Comparison of ENCODE assay signal across 8 cellular contexts in the genomic region with DNA sequence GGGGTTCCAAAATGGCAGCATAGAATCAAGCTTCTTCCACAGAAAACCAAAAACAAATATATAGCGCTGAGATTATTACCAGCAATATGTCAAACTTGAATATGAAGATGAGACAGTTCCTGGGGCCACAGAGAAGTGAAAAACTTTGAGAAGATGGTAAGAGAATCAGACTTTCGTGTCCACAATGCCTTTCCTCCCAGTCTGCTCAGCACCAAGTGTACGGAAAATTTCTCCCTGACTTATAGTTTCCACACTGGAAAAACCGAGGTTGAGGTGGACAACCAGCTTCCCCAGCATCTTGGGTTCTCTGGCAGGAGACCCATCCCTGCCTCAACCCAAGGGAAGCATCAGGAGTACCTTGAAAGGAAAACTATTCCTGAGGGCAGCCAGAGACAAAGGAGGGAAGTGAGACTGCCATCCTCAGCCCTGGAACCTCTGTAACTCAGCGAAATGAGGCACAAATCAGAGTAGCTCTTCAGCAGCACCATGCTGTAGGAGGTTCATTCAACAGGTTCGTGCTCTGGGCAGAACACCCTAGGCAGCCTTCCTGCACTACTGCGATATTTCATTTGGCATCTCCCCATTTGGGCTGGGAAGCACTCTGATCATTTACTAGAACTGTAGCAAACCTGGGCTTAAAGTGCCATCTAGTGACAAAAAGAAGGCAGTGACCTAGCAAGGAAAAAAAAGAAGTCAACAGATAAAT. TPM values are rescaled to one million over a fixed set of nuclear protein-coding genes. Genes with fewer than 3 reads are reported as not detected.
DNase-seq lines count a peak whose midpoint lies in the region; ATAC-seq and TF ChIP-seq lines count a peak whose summit lies in the region.

No MANE protein-coding gene starts in this region.

- ATAC-seq in HG03439 (IDR thresholded peaks at IDR 0.05; ENCODE audit: unreplicated experiment) (peak; percentile 59), heart right ventricle (peak; percentile 78 to 94 (median 86)), HG03097 (IDR thresholded peaks at IDR 0.05; ENCODE audit: low FRiP score, unreplicated experiment) (no peak)
- ATAC-seq in activated T-cell treated with anti-CD3 and anti-CD28 coated beads, Interleukin-2, amount 50 U/mL, for 72 hours (replicated peaks in 1 of 2) = peak; percentile 56 to 66

- DNase-seq in AG08396 (ENCODE audit: low spot score) (peak; percentile 59), GM12865 (ENCODE audit: low read depth) (peak; percentile 61), NCI-H524 (lab: John Stamatoyannopoulos, UW) (peak; percentile 64), heart right ventricle (peak in 1 of 2 donors; percentile 52), retina (peak; percentile 69)
- peak; percentile 11 to 21 for DNase-seq in activated T-cell treated with anti-CD3 and anti-CD28 coated beads, Interleukin-2, amount 50 U/mL, for 72 hours

- TF ChIP-seq CTCF in GM12865 (IDR thresholded peaks at IDR 0.05; ENCODE audit: insufficient read depth, low read depth, low read length, missing control alignments) = peak; percentile 69
- TF ChIP-seq CTCF in heart right ventricle (IDR thresholded peaks at IDR 0.05) = peak; percentile 57 to 83 (median 80)

- H3K27me3 Mint-ChIP-seq in activated T-cell treated with anti-CD3 and anti-CD28 coated beads, Interleukin-2, amount 50 U/mL, for 72 hours (ENCODE audit: low read depth) = peaks cover 6% of the 10 kb centered on the region

- no peaks in the 10 kb centered on the region for H3K36me3 ChIP-seq in heart right ventricle

- intact Hi-C loops in heart right ventricle (cut with DNase I) = loop anchor here in 8 of 10 donors (5.0 to 10.0 kb wide), 5 partner anchors 50 to 1292 kb away; partner anchors contain the start of gene IPO8 (in 3 of the 8)

- no peaks in the 10 kb centered on the region for H3K4me1 Mint-ChIP-seq in activated T-cell treated with anti-CD3 and anti-CD28 coated beads, Interleukin-2, amount 50 U/mL, for 72 hours (ENCODE audit: low read depth)

- H3K27ac ChIP-seq in heart right ventricle = no peak overlapping the region

- peaks cover 0 to 2% of the 10 kb centered on the region in 2 donors for H3K36me3 Mint-ChIP-seq in activated T-cell treated with anti-CD3 and anti-CD28 coated beads, Interleukin-2, amount 50 U/mL, for 72 hours (ENCODE audit: insufficient read depth in 2 of 2)

- H3K4me3 ChIP-seq in GM12865 (ENCODE audit: low read depth, low read length) (no peak overlapping the region), heart right ventricle (no peak overlapping the region)

- WGBS in heart right ventricle, 2 donors = 54 to 57% methylated on average over 7 of the region's 7 CpGs

- H3K4me3 Mint-ChIP-seq in activated T-cell treated with anti-CD3 and anti-CD28 coated beads, Interleukin-2, amount 50 U/mL, for 72 hours = no peak overlapping the region

- no peaks in the 10 kb centered on the region for H3K9me3 Mint-ChIP-seq in activated T-cell treated with anti-CD3 and anti-CD28 coated beads, Interleukin-2, amount 50 U/mL, for 72 hours

- H3K9me3 ChIP-seq in heart right ventricle = peaks cover 0 to 16% (median 0%) of the 10 kb centered on the region in 11 donors

- H3K27ac Mint-ChIP-seq in activated T-cell treated with anti-CD3 and anti-CD28 coated beads, Interleukin-2, amount 50 U/mL, for 72 hours = no peak overlapping the region

- H3K27me3 ChIP-seq in heart right ventricle = no peaks in the 10 kb centered on the region

- peaks cover 0 to 4% (median 0%) of the 10 kb centered on the region in 9 donors for H3K4me1 ChIP-seq in heart right ventricle

RNA-seq across cellular contexts. Expression of gene CAPRIN2, which starts 52.4 kb away (rescaled TPM):
- 10 to 100 TPM; 22.8 to 24.6 TPM for total RNA-seq in activated T-cell treated with anti-CD3 and anti-CD28 coated beads, Interleukin-2, amount 50 U/mL, for 72 hours
- total RNA-seq in heart right ventricle = 10 to 100 TPM; 22.2 to 33.0 (median 28.9) TPM
- polyA plus RNA-seq in heart right ventricle = 10 to 100 TPM; 10.4 to 20.6 TPM
